ENCODE assay signal across 1 cellular context in genomic region chr19:38765214-38765613, GRCh38.
TF ChIP-seq lines count a peak whose summit lies in the region.

No MANE protein-coding gene starts in this region.

TF ChIP-seq in A549, 52 proteins besides CTCF, POLR2A, EP300 and RAD21:
- no peak for TF ChIP-seq ELK1 (IDR thresholded peaks at IDR 0.05; ENCODE audit: low read depth, low read length)
- TF ChIP-seq EHMT2 (IDR thresholded peaks at IDR 0.05; ENCODE audit: low read depth), result no peak
- TF ChIP-seq CBX2 (IDR thresholded peaks at IDR 0.05; ENCODE audit: borderline replicate concordance, low read depth), result no peak
- no peak for TF ChIP-seq USF2 (IDR thresholded peaks at IDR 0.05)
- TF ChIP-seq NPAS2 (CRISPR knock-in tag; IDR thresholded peaks at IDR 0.05; ENCODE audit: borderline replicate concordance), result no peak
- TF ChIP-seq CEBPB (IDR thresholded peaks at IDR 0.05), result no peak
- no peak for TF ChIP-seq HOXB5 (CRISPR knock-in tag; IDR thresholded peaks at IDR 0.05)
- TF ChIP-seq RCOR1 (IDR thresholded peaks at IDR 0.05; ENCODE audit: low read depth, low read length), result no peak
- TF ChIP-seq SREBF2 (IDR thresholded peaks at IDR 0.05), result no peak
- TF ChIP-seq ZSCAN20 (CRISPR knock-in tag; IDR thresholded peaks at IDR 0.05), result no peak
- TF ChIP-seq MYC (IDR thresholded peaks at IDR 0.05; ENCODE audit: borderline replicate concordance, low read length), result no peak
- TF ChIP-seq PBX3 (IDR thresholded peaks at IDR 0.05), result no peak
- TF ChIP-seq TP53 (CRISPR knock-in tag; IDR thresholded peaks at IDR 0.05), result no peak
- TF ChIP-seq HEYL (CRISPR knock-in tag; IDR thresholded peaks at IDR 0.05), result no peak
- TF ChIP-seq HOXA7 (CRISPR knock-in tag; IDR thresholded peaks at IDR 0.05), result no peak
TF ChIP-seq in A549: peak in this region for 0.
